In genomic region chr20:41476013-41476441, GRCh38 we compare ENCODE assay signal across 10 cellular contexts.
A peak's percentile ranks its signal among the peaks of the same experiment; 100 is the strongest.
DNase-seq lines count a peak whose midpoint lies in the region; TF ChIP-seq lines count a peak whose summit lies in the region.
"Had no signal": no experiment of that assay in that cellular context is flagged by ENCODE, and none has a peak within 500 bp of the region (broad histone marks: within the 10 kb centered on the region; RNA-seq: fewer than 3 reads in every experiment).

No MANE protein-coding gene starts in this region.

- peaks cover 7% of the 10 kb centered on the region for H3K36me3 ChIP-seq in A673 (ENCODE audit: insufficient read depth, low read length, poor library complexity, severe bottlenecking)
- H3K36me3 ChIP-seq in spleen: peaks cover 0 to 82% (median 27%) of the 10 kb centered on the region in 6 donors

- H3K27ac ChIP-seq in A673 (ENCODE audit: low read depth, low read length, poor library complexity, severe bottlenecking) (peak overlapping the region; percentile 21), spleen (no peak overlapping the region)

- H3K36me3 Mint-ChIP-seq in activated CD4-positive, alpha-beta memory T cell treated with anti-CD3 and anti-CD28 coated beads, Interleukin-2, amount 10 ng/mL, durations not matched to agents 7 days and 5 days (ENCODE audit: low read depth): peaks cover 21% of the 10 kb centered on the region

- H3K4me3 ChIP-seq in A673 (ENCODE audit: low read depth, low read length, poor library complexity, severe bottlenecking) (no peak overlapping the region), spleen (no peak overlapping the region)

- H3K4me1 ChIP-seq in A673 (ENCODE audit: insufficient read depth, low read length, poor library complexity, severe bottlenecking) (peaks cover 24% of the 10 kb centered on the region), spleen (peaks cover 0 to 25% (median 9%) of the 10 kb centered on the region in 6 donors)

- intact Hi-C loops in A673 (cut with micrococcal nuclease; ENCODE audit: unreplicated experiment): no loop called here
- intact Hi-C loops in spleen (cut with DNase I; ENCODE audit: low total_unique reads): no loop called here

- no peak overlapping the region for H3K27ac Mint-ChIP-seq in activated CD4-positive, alpha-beta memory T cell treated with anti-CD3 and anti-CD28 coated beads, Interleukin-2, amount 10 ng/mL, durations not matched to agents 7 days and 5 days
- H3K27ac Mint-ChIP-seq: CD4-positive, CD25-positive, alpha-beta regulatory T cell; T-helper 1 cell treated with Interleukin-12 subunit alpha and Interleukin-12 subunit beta and Interleukin-4 antibody, amounts not matched to agents 30 μg/mL and 1 μg/mL, for 36 hours had no signal

- H3K27me3 Mint-ChIP-seq in activated CD4-positive, alpha-beta memory T cell treated with anti-CD3 and anti-CD28 coated beads, Interleukin-2, amount 10 ng/mL, durations not matched to agents 7 days and 5 days: no peaks in the 10 kb centered on the region
- H3K27me3 Mint-ChIP-seq: CD4-positive, CD25-positive, alpha-beta regulatory T cell had no signal

- BruUV-seq in A673 (replicated peaks; lab: Mats Ljungman, UMichigan): no TSS peak

- no peak overlapping the region for H3K4me3 Mint-ChIP-seq in activated CD4-positive, alpha-beta memory T cell treated with anti-CD3 and anti-CD28 coated beads, Interleukin-2, amount 10 ng/mL, durations not matched to agents 7 days and 5 days
- H3K4me3 Mint-ChIP-seq: T-helper 1 cell treated with Interleukin-12 subunit alpha and Interleukin-12 subunit beta and Interleukin-4 antibody, amounts not matched to agents 30 μg/mL and 1 μg/mL, for 36 hours had no signal

- POLR2A ChIA-PET in A673 (lab: Charles Lee; ENCODE audit: low non-redundant PET): no interaction called here
- POLR2A ChIA-PET in activated CD4-positive, alpha-beta memory T cell treated with anti-CD3 and anti-CD28 coated beads, Interleukin-2, amount 10 ng/mL, durations not matched to agents 7 days and 5 days (lab: Charles Lee): no interaction called here

- H3K4me1 Mint-ChIP-seq in activated CD4-positive, alpha-beta memory T cell treated with anti-CD3 and anti-CD28 coated beads, Interleukin-2, amount 10 ng/mL, durations not matched to agents 7 days and 5 days: peaks cover 9% of the 10 kb centered on the region

- H3K27me3 ChIP-seq in A673 (replicated peaks; ENCODE audit: insufficient read depth, low read depth, low read length, poor library complexity) (no peaks in the 10 kb centered on the region), spleen (replicated peaks in 1 of 7) (no peaks in the 10 kb centered on the region)

- no peak for TF ChIP-seq POLR2A in spleen (IDR thresholded peaks at IDR 0.05)

- no peak for TF ChIP-seq CTCF in A673 (conservative IDR thresholded peaks at IDR 0.05; ENCODE audit: low read depth, low read length)
- no peak for TF ChIP-seq CTCF in spleen (IDR thresholded peaks at IDR 0.05 in 8 of 11, conservative IDR thresholded peaks at IDR 0.05 in 3 of 11)

- H3K9me3 Mint-ChIP-seq in activated CD4-positive, alpha-beta memory T cell treated with anti-CD3 and anti-CD28 coated beads, Interleukin-2, amount 10 ng/mL, durations not matched to agents 7 days and 5 days: no peaks in the 10 kb centered on the region
- H3K9me3 Mint-ChIP-seq: CD4-positive, CD25-positive, alpha-beta regulatory T cell; T-helper 1 cell treated with Interleukin-12 subunit alpha and Interleukin-12 subunit beta and Interleukin-4 antibody, amounts not matched to agents 30 μg/mL and 1 μg/mL, for 36 hours had no signal

- DNase-seq in A673 (ENCODE audit: low spot score) (peak; percentile 69), NCI-H1105 treated with DMSO at 0.1 percent for 48 hours (lab: John Stamatoyannopoulos, UW) (peak; percentile 98), astrocyte of the hippocampus (ENCODE audit: low read depth, low spot score) (peak; percentile 88), kidney glomerular epithelial cell (lab: John Stamatoyannopoulos, UW) (peak; percentile 31), spleen (no peak), NCI-H524 (lab: John Stamatoyannopoulos, UW) (no peak)
- DNase-seq in activated CD4-positive, alpha-beta memory T cell treated with anti-CD3 and anti-CD28 coated beads, Interleukin-2, amount 10 ng/mL, durations not matched to agents 7 days and 5 days: no peak
- DNase-seq in activated CD4-positive, CD25-positive, alpha-beta regulatory T cell treated with anti-CD3 and anti-CD28 coated beads, Interleukin-2, amount 50 U/mL, for 72 hours: no peak
- DNase-seq: CD4-positive, CD25-positive, alpha-beta regulatory T cell had no signal

- H3K9me3 ChIP-seq in A673 (ENCODE audit: low read depth, low read length, poor library complexity, severe bottlenecking) (peaks cover 10% of the 10 kb centered on the region), spleen (no peaks in the 10 kb centered on the region)

- CTCF ChIA-PET in A673 (lab: Charles Lee): no interaction called here
- CTCF ChIA-PET in activated CD4-positive, alpha-beta memory T cell treated with anti-CD3 and anti-CD28 coated beads, Interleukin-2, amount 10 ng/mL, durations not matched to agents 7 days and 5 days (lab: Charles Lee): no interaction called here

Comparison
In these comparisons a context has a peak if more than half of its experiments do, and no peak if none do; other contexts are left out.
1. DNase-seq: peak in A673 (single experiment), NCI-H1105 treated with DMSO at 0.1 percent for 48 hours (single experiment), astrocyte of the hippocampus (single experiment) and kidney glomerular epithelial cell (single experiment); none in spleen (single experiment), NCI-H524 (0 of 2), activated CD4-positive, alpha-beta memory T cell treated with anti-CD3 and anti-CD28 coated beads, Interleukin-2, amount 10 ng/mL, durations not matched to agents 7 days and 5 days (single experiment) and activated CD4-positive, CD25-positive, alpha-beta regulatory T cell treated with anti-CD3 and anti-CD28 coated beads, Interleukin-2, amount 50 U/mL, for 72 hours (single experiment).